1 cellular context compared by ENCODE assay signal in the genomic region with DNA sequence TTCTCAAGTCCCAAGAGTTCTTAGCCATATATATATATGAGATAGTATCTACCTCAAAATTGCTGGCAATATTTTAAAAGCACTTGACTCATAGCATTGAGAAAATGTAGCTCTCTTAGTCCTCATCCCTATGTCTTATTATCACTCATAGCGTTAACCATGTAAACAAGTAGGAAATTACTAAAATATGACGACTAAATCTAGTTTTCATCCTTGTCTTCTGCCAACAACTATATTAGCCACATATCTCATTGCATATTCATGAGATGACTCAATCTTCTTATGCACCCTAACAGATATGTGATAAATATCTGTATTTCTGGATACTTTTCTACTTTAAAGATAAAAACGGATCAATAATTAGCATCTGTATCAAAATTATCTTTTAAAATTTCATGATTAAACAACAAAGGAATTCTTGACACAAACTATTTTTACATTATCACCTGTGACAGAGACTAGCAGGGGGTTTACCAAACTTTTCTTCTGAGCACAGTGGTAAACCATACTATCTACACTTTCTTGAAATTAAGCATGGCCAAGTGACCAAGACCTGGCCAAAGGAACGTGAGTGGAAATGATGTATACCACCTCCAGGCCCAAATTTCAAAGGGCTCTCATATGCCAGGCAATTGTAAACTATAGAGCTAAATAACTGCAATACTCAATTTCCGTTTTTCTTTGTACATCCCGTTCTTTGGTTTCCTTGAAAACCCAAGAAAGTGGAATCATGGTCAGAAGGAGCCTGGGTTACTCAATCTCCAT.
TF ChIP-seq lines count a peak whose summit lies in the region.

No MANE protein-coding gene starts in this region.

TF ChIP-seq in IMR-90, 13 proteins besides CTCF, POLR2A, EP300 and RAD21 (continued from another document):
- TF ChIP-seq USF2 (IDR thresholded peaks at IDR 0.05; ENCODE audit: low read depth, low read length) = no peak
- no peak for TF ChIP-seq CEBPB (IDR thresholded peaks at IDR 0.05; ENCODE audit: low read depth, low read length)
- TF ChIP-seq MXI1 (IDR thresholded peaks at IDR 0.05; ENCODE audit: borderline replicate concordance, low read depth, low read length) = no peak
- no peak for TF ChIP-seq BHLHE40 (IDR thresholded peaks at IDR 0.05; ENCODE audit: low read depth, low read length)
- no peak for TF ChIP-seq MAFK (IDR thresholded peaks at IDR 0.05; ENCODE audit: low read depth, low read length)
- no peak for TF ChIP-seq ELK1 (IDR thresholded peaks at IDR 0.05; ENCODE audit: borderline replicate concordance, low read depth, low read length)
- TF ChIP-seq NFE2L2 (IDR thresholded peaks at IDR 0.05; ENCODE audit: low read depth, low read length) = no peak
TF ChIP-seq in IMR-90: peak in this region for 0.
